8 cellular contexts compared by ENCODE assay signal in the genomic region with DNA sequence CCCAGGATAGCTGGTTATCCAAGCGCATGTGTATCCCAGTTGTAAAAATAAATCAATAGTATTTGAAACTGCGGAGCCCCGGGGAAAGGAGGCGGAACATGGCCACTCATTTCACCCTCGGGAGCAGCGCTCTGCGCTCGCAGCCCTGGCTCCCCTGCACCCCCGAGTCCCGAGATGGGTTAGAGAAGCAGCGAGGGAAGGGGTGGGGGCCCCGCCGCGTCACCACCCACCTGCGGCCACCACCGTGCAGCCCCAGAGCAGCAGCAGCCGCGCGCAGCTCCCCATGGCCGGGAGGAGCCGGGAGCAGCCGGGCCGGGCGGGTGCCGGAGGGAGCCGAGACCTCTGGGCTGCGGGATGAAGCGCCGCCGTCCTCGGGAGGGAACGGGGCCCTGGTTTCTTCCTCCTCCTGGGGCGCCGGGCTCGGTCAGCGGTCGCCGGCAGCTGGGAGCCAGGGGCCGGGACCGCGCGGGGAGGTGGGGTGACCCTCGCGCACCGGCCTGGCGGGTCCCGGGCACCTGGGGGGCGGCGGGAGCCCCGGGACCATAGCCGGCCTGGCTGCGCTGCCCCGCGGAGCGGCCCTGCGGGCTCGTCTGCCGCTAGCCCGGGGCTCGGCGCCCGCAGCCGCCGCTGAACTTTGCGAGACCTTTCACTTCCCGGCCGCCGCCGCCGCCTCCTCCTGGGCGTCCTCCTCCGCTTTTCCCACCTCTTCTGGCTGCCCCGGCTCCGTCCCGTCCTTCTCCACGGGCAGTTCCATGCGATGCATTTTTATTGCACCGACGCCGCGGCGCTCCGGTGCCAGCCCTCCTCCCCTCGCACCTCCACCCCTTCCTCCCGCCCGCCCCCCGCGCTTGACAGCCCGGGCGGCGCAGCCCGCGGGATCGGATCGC. TPM values are rescaled to one million over a fixed set of nuclear protein-coding genes. Genes with fewer than 3 reads are reported as not detected.
DNase-seq lines count a peak whose midpoint lies in the region; ATAC-seq and TF ChIP-seq lines count a peak whose summit lies in the region.

A gene (minus strand): TSS at position 740 of the 887 bp plus-strand sequence. CDS start 455 bp downstream, at position 285.

- no peak within 1 kb of the TSS for H3K27ac Mint-ChIP-seq in nephron progenitor cell

- no peak for ATAC-seq in HG02970 (IDR thresholded peaks at IDR 0.05; ENCODE audit: low FRiP score, unreplicated experiment)
- ATAC-seq in GM19324 (IDR thresholded peaks at IDR 0.05; ENCODE audit: low FRiP score, unreplicated experiment), result no peak

- peaks cover 6% of the 10 kb centered on the region for H3K4me1 Mint-ChIP-seq in nephron progenitor cell

- H3K4me3 ChIP-seq in LNCaP clone FGC (ENCODE audit: low read depth, low read length) (peak within 1 kb of the TSS; percentile 45), fibroblast of the aortic adventitia (ENCODE audit: low read depth, low read length) (peak within 1 kb of the TSS; percentile 81)

- TF ChIP-seq CTCF in LNCaP clone FGC (IDR thresholded peaks at IDR 0.05; ENCODE audit: control insufficient read depth, extremely low read depth, insufficient read depth), result no peak
- no peak for TF ChIP-seq CTCF in fibroblast of the aortic adventitia (IDR thresholded peaks at IDR 0.05; ENCODE audit: insufficient read depth, low read length)
- TF ChIP-seq CTCF in nephron progenitor cell (IDR thresholded peaks at IDR 0.05), result no peak

- DNase-seq in SIG-M5 treated with dmso at 0.1 percent for 504 hours (lab: John Stamatoyannopoulos, UW; ENCODE audit: unreplicated experiment) (peak; percentile 25), SIG-M5 (lab: John Stamatoyannopoulos, UW) (no peak), LNCaP clone FGC (ENCODE audit: low read depth) (no peak), fibroblast of the aortic adventitia (ENCODE audit: low read depth) (peak; percentile 38), nephron progenitor cell (peak; percentile 69)
- DNase-seq in activated CD8-positive, alpha-beta memory T cell treated with anti-CD3 and anti-CD28 coated beads, Interleukin-2, amount 50 U/mL, for 48 hours, result peak; percentile 61

- H3K9me3 Mint-ChIP-seq in nephron progenitor cell, result no peaks in the 10 kb centered on the region

- H3K36me3 Mint-ChIP-seq in nephron progenitor cell (ENCODE audit: low read depth), result no peaks in the 10 kb centered on the region

- peaks cover 97% of the 10 kb centered on the region for H3K27me3 Mint-ChIP-seq in nephron progenitor cell (ENCODE audit: low read depth, poor library complexity)

- peak within 1 kb of the TSS; percentile 87 for H3K4me3 Mint-ChIP-seq in nephron progenitor cell

RNA-seq across cellular contexts. Expression of the gene that starts here (rescaled TPM):
- 8.7 and 71.8 TPM in 2 replicates for total RNA-seq in fibroblast of the aortic adventitia (ENCODE audit: low replicate concordance)

Comparison
In these comparisons a context has a peak if more than half of its experiments do, and no peak if none do; other contexts are left out.
1. DNase-seq: peak in SIG-M5 treated with dmso at 0.1 percent for 504 hours (single experiment), activated CD8-positive, alpha-beta memory T cell treated with anti-CD3 and anti-CD28 coated beads, Interleukin-2, amount 50 U/mL, for 48 hours (single experiment), fibroblast of the aortic adventitia (single experiment) and nephron progenitor cell (single experiment); none in SIG-M5 (single experiment) and LNCaP clone FGC (single experiment).